In the genomic region with DNA sequence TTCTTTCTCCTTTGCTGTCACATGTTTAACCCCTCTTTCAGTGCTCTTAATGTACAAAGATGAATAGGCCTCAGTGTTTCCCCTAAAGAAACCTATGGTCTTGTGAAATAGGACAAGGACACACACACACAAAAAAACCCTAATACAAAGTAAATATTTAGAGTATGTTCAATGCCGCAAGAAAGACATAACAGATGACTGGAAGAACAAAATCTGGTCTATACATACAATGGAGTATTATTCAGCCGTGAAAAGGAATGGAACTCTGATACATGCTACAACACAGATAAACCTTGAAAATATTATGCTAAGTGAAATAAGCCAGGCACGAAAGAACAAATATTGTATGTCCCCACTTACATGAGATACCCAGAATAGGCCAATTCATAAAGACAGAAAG, we compare ENCODE assay signal across 1 cellular context.
A peak's percentile ranks its signal among the peaks of the same experiment; 100 is the strongest.
TF ChIP-seq lines count a peak whose summit lies in the region.

No MANE protein-coding gene starts in this region.

TF ChIP-seq in K562, 482 proteins besides CTCF, POLR2A, EP300 and RAD21:
- TF ChIP-seq NRF1 (conservative IDR thresholded peaks at IDR 0.05 in 1 of 2, IDR thresholded peaks at IDR 0.05 in 1 of 2) (no peak), RBM25 (IDR thresholded peaks at IDR 0.05; ENCODE audit: low read depth, low read length, severe bottlenecking) (peak; percentile 10), ETS2 (tag; IDR thresholded peaks at IDR 0.05; ENCODE audit: borderline replicate concordance, poor library complexity, severe bottlenecking) (no peak), ZKSCAN8 (CRISPR knock-in tag; IDR thresholded peaks at IDR 0.05) (no peak), RNF2 (IDR thresholded peaks at IDR 0.05) (no peak), ZNF146 (CRISPR knock-in tag; IDR thresholded peaks at IDR 0.05; ENCODE audit: unreplicated experiment) (peak; percentile 24), BACH1 (tag; IDR thresholded peaks at IDR 0.05) (no peak), CCAR2 (IDR thresholded peaks at IDR 0.05; ENCODE audit: low read depth, low read length) (no peak), PHF8 (IDR thresholded peaks at IDR 0.05; ENCODE audit: borderline replicate concordance, low read length) (no peak), MAFF (IDR thresholded peaks at IDR 0.05; ENCODE audit: low read length) (no peak), KAT7 (CRISPR knock-in tag; IDR thresholded peaks at IDR 0.05; ENCODE audit: borderline replicate concordance) (no peak)
- TF ChIP-seq, protein P1, sequence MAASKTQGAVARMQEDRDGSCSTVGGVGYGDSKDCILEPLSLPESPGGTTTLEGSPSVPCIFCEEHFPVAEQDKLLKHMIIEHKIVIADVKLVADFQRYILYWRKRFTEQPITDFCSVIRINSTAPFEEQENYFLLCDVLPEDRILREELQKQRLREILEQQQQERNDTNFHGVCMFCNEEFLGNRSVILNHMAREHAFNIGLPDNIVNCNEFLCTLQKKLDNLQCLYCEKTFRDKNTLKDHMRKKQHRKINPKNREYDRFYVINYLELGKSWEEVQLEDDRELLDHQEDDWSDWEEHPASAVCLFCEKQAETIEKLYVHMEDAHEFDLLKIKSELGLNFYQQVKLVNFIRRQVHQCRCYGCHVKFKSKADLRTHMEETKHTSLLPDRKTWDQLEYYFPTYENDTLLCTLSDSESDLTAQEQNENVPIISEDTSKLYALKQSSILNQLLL (CRISPR knock-in tag; IDR thresholded peaks at IDR 0.05; ENCODE audit: borderline replicate concordance): no peak
- TF ChIP-seq, protein P2, sequence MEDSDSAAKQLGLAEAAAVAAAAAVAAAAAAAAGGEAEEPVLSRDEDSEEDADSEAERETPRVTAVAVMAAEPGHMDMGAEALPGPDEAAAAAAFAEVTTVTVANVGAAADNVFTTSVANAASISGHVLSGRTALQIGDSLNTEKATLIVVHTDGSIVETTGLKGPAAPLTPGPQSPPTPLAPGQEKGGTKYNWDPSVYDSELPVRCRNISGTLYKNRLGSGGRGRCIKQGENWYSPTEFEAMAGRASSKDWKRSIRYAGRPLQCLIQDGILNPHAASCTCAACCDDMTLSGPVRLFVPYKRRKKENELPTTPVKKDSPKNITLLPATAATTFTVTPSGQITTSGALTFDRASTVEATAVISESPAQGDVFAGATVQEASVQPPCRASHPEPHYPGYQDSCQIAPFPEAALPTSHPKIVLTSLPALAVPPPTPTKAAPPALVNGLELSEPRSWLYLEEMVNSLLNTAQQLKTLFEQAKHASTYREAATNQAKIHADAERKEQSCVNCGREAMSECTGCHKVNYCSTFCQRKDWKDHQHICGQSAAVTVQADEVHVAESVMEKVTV (CRISPR knock-in tag; IDR thresholded peaks at IDR 0.05): no peak
